Comparison of ENCODE assay signal across 16 cellular contexts in genomic region chr15:74411686-74412085, GRCh38. TPM values are rescaled to one million over a fixed set of nuclear protein-coding genes. Genes with fewer than 3 reads are reported as not detected.
DNase-seq lines count a peak whose midpoint lies in the region; ATAC-seq and TF ChIP-seq lines count a peak whose summit lies in the region.
"Had no signal": no experiment of that assay in that cellular context is flagged by ENCODE, and none has a peak within 500 bp of the region (broad histone marks: within the 10 kb centered on the region; RNA-seq: fewer than 3 reads in every experiment).

No MANE protein-coding gene starts in this region.

- H3K79me1 ChIP-seq in IMR-90 (ENCODE audit: low read depth in 1 of 2, low read length in 2 of 2), result peaks cover 11 to 41% of the 10 kb centered on the region in 2 experiments

- H3K36me3 ChIP-seq in IMR-90 (ENCODE audit: control insufficient read depth, insufficient read depth, low read length), result peaks cover 10% of the 10 kb centered on the region

- H3K9me3 ChIP-seq in IMR-90 (ENCODE audit: control insufficient read depth, insufficient read depth, low read length), result no peaks in the 10 kb centered on the region
- H3K9me3 ChIP-seq: Caco-2 had no signal

- H4K5ac ChIP-seq in IMR-90 (ENCODE audit: low read depth, low read length), result no peak overlapping the region

- peaks cover 80% of the 10 kb centered on the region for H3K36me3 Mint-ChIP-seq in stimulated activated memory B cell treated with anti-CD40 and anti-IgM and Interleukin-4, amounts not matched to agents 10 μg/mL and 1 μg/mL and 100 μg/mL, for 72 hours

- no peak overlapping the region for H2AK5ac ChIP-seq in IMR-90 (ENCODE audit: low read depth, low read length)

- H3K23ac ChIP-seq in IMR-90 (ENCODE audit: low read depth, low read length), result no peak overlapping the region

- no peak overlapping the region for H3K18ac ChIP-seq in IMR-90 (ENCODE audit: low read depth, low read length)

- no peak overlapping the region for H2AFZ ChIP-seq in IMR-90 (replicated peaks; ENCODE audit: low read length, poor library complexity)

- no peak overlapping the region for H2BK120ac ChIP-seq in IMR-90 (ENCODE audit: low read depth, low read length)

- H3K14ac ChIP-seq in IMR-90 (replicated peaks; ENCODE audit: low read depth, low read length), result no peak overlapping the region

- peaks cover 25% of the 10 kb centered on the region for H3K9me1 ChIP-seq in IMR-90 (ENCODE audit: insufficient read depth, low read length)

- no peak overlapping the region for H3K56ac ChIP-seq in IMR-90 (ENCODE audit: extremely low read depth, insufficient read depth, low read length)

- H4K8ac ChIP-seq in IMR-90 (ENCODE audit: low read depth in 2 of 2, low read length in 2 of 2), result no peak overlapping the region

- no peak overlapping the region for H2BK15ac ChIP-seq in IMR-90 (ENCODE audit: low read depth, low read length)

- 96% methylated on average over 8 of the region's 12 CpGs; no CpG with 5 or more reads in 1 of the 2 experiments for WGBS in IMR-90 (ENCODE audit: extremely low coverage in 2 of 2, insufficient read length in 1 of 2), 2 experiments

- no peak for TF ChIP-seq CTCF in IMR-90 (conservative IDR thresholded peaks at IDR 0.05; ENCODE audit: low read depth, low read length)

- H3K4me1 Mint-ChIP-seq in stimulated activated memory B cell treated with anti-CD40 and anti-IgM and Interleukin-4, amounts not matched to agents 10 μg/mL and 1 μg/mL and 100 μg/mL, for 72 hours, result peaks cover 94% of the 10 kb centered on the region

- no peak overlapping the region for H4K91ac ChIP-seq in IMR-90 (ENCODE audit: insufficient read depth, low read depth, low read length)

- H2BK20ac ChIP-seq in IMR-90 (ENCODE audit: low read depth, low read length), result no peak overlapping the region

- no peaks in the 10 kb centered on the region for H3K27me3 Mint-ChIP-seq in stimulated activated memory B cell treated with anti-CD40 and anti-IgM and Interleukin-4, amounts not matched to agents 10 μg/mL and 1 μg/mL and 100 μg/mL, for 72 hours
- H3K27me3 Mint-ChIP-seq: CD4-positive, CD25-positive, alpha-beta regulatory T cell had no signal

- CTCF ChIA-PET in IMR-90 (lab: Yijun Ruan, JAX), result interaction anchor here (0.6 kb wide), 1 partner anchor 1549 kb away, joined by 3 read pairs; no protein-coding TSS in a partner anchor

- in situ Hi-C loops in IMR-90 (cut with MboI; ENCODE audit: low sequenced_read_pairs), result no loop called here

- no peaks in the 10 kb centered on the region for H4K20me1 ChIP-seq in IMR-90 (ENCODE audit: insufficient read depth, low read length)

- TF ChIP-seq POLR2A in GM18505 (IDR thresholded peaks at IDR 0.05; ENCODE audit: borderline replicate concordance, extremely low read depth, insufficient read depth, insufficient read length), result peak; percentile 46
- TF ChIP-seq POLR2A in IMR-90 (IDR thresholded peaks at IDR 0.05; ENCODE audit: low read depth, low read length), result no peak

- H3K27ac Mint-ChIP-seq in stimulated activated memory B cell treated with anti-CD40 and anti-IgM and Interleukin-4, amounts not matched to agents 10 μg/mL and 1 μg/mL and 100 μg/mL, for 72 hours, result peak overlapping the region; percentile 94

- H3K9ac ChIP-seq in IMR-90 (ENCODE audit: low read depth, low read length), result no peak overlapping the region

- H3K4me1 ChIP-seq in IMR-90 (ENCODE audit: control insufficient read depth, insufficient read depth, low read length), result peaks cover 13% of the 10 kb centered on the region
- H3K4me1 ChIP-seq: Caco-2 had no signal

- dilution Hi-C loops in IMR-90 (cut with HindIII; ENCODE audit: low sequenced_read_pairs, unreplicated experiment), result no loop called here

- peak overlapping the region; percentile 42 for H2AK9ac ChIP-seq in IMR-90 (replicated peaks; ENCODE audit: low read depth, low read length, poor library complexity)

- no peaks in the 10 kb centered on the region for H3K27me3 ChIP-seq in IMR-90 (ENCODE audit: control insufficient read depth, insufficient read depth, low read length)

- H3K9me3 Mint-ChIP-seq in stimulated activated memory B cell treated with anti-CD40 and anti-IgM and Interleukin-4, amounts not matched to agents 10 μg/mL and 1 μg/mL and 100 μg/mL, for 72 hours, result no peaks in the 10 kb centered on the region
- H3K9me3 Mint-ChIP-seq: CD4-positive, CD25-positive, alpha-beta regulatory T cell had no signal

- H3K4ac ChIP-seq in IMR-90 (ENCODE audit: low read depth, low read length), result no peak overlapping the region

- H3K4me3 Mint-ChIP-seq in stimulated activated memory B cell treated with anti-CD40 and anti-IgM and Interleukin-4, amounts not matched to agents 10 μg/mL and 1 μg/mL and 100 μg/mL, for 72 hours, result peak overlapping the region; percentile 8
- H3K4me3 Mint-ChIP-seq: CD4-positive, CD25-positive, alpha-beta regulatory T cell had no signal

- H3K4me2 ChIP-seq in IMR-90 (ENCODE audit: low read depth, low read length), result no peak overlapping the region

- intact Hi-C loops in IMR-90 (cut with micrococcal nuclease) (no loop called here), head of caudate nucleus (cut with DNase I) (no loop called here)

- POLR2A ChIA-PET in IMR-90 (lab: Charles Lee; ENCODE audit: unreplicated experiment), result no interaction called here

- TF ChIP-seq RAD21 in IMR-90 (IDR thresholded peaks at IDR 0.05; ENCODE audit: low read length), result no peak

- ATAC-seq in GM18505 (IDR thresholded peaks at IDR 0.05; ENCODE audit: unreplicated experiment) (no peak), IMR-90 (ENCODE audit: low read depth) (no peak), GM18511 (IDR thresholded peaks at IDR 0.05; ENCODE audit: unreplicated experiment) (no peak)
- no peak for ATAC-seq in stimulated activated memory B cell treated with anti-CD40 and anti-IgM and Interleukin-4, amounts not matched to agents 10 μg/mL and 1 μg/mL and 100 μg/mL, for 72 hours

- H2BK5ac ChIP-seq in IMR-90 (ENCODE audit: low read depth, low read length, poor library complexity, severe bottlenecking), result no peak overlapping the region

- no TSS peak for BruUV-seq in IMR-90 (replicated peaks; lab: Mats Ljungman, UMichigan)

- H3K27ac ChIP-seq in IMR-90 (ENCODE audit: insufficient read depth, low read length) (no peak overlapping the region), angular gyrus (ENCODE audit: low read depth, low read length) (peak overlapping the region; percentile 67)

- H3K4me3 ChIP-seq in IMR-90 (ENCODE audit: insufficient read depth, low read depth, low read length), result no peak overlapping the region

- no peak for DNase-seq in IMR-90
- no peak for DNase-seq in cerebellar nuclear complex (lab: John Stamatoyannopoulos, UW)
- no peak for DNase-seq in head of caudate nucleus
- DNase-seq: Caco-2; CD4-positive, CD25-positive, alpha-beta regulatory T cell; H7; MV-4-11; NCI-H1436; NCI-H2029; NCI-H2171; NCI-H446; NCI-H748 treated with DMSO at 0.1 percent for 48 hours had no signal

TF ChIP-seq in IMR-90, 13 proteins besides CTCF, POLR2A, EP300 and RAD21:
- no peak for TF ChIP-seq CHD1 (IDR thresholded peaks at IDR 0.05; ENCODE audit: low read depth, low read length)

RNA-seq across cellular contexts. Expression of gene SEMA7A, which starts 22.1 kb away (rescaled TPM):
- total RNA-seq in IMR-90 (2012; rRNA removed), result 27.8 and 30.5 TPM in 2 replicates
- 87.3 and 88.1 TPM in 2 replicates for polyA plus RNA-seq in IMR-90 (2012; rRNA removed)
- polyA plus RNA-seq in IMR-90 (2012; cell fraction: cytosol; rRNA removed), result 46.2 and 68.0 TPM in 2 replicates
- 57.3 and 104 TPM in 2 replicates for polyA plus RNA-seq in IMR-90 (2012; cell fraction: nucleus; rRNA removed; ENCODE audit: low replicate concordance)

RNA-seq across cellular contexts. Expression of gene CYP11A1, which starts 44.2 kb away (rescaled TPM):
- 0.18 and 0.28 TPM in 2 replicates for total RNA-seq in IMR-90 (2012; rRNA removed)
- polyA plus RNA-seq in IMR-90 (2012; rRNA removed), result 0.46 and 0.50 TPM in 2 replicates
- polyA plus RNA-seq in IMR-90 (2012; cell fraction: cytosol; rRNA removed), result 0.17 and 0.60 TPM in 2 replicates
- polyA plus RNA-seq in IMR-90 (2012; cell fraction: nucleus; rRNA removed; ENCODE audit: low replicate concordance), result 0.23 and 0.26 TPM in 2 replicates
- total RNA-seq: Caco-2; CD4-positive, CD25-positive, alpha-beta regulatory T cell had no signal
- polyA plus RNA-seq: CD4-positive, CD25-positive, alpha-beta regulatory T cell had no signal

RNA-seq across cellular contexts. Expression of gene UBL7, which starts 49.3 kb away (rescaled TPM):
- 57.8 and 68.1 TPM in 2 replicates for total RNA-seq in IMR-90 (2012; rRNA removed)
- polyA plus RNA-seq in IMR-90 (2012; rRNA removed), result 78.4 and 80.1 TPM in 2 replicates
- 64.2 and 85.0 TPM in 2 replicates for polyA plus RNA-seq in IMR-90 (2012; cell fraction: cytosol; rRNA removed)
- polyA plus RNA-seq in IMR-90 (2012; cell fraction: nucleus; rRNA removed; ENCODE audit: low replicate concordance), result 21.3 and 32.0 TPM in 2 replicates
